In the genomic region with DNA sequence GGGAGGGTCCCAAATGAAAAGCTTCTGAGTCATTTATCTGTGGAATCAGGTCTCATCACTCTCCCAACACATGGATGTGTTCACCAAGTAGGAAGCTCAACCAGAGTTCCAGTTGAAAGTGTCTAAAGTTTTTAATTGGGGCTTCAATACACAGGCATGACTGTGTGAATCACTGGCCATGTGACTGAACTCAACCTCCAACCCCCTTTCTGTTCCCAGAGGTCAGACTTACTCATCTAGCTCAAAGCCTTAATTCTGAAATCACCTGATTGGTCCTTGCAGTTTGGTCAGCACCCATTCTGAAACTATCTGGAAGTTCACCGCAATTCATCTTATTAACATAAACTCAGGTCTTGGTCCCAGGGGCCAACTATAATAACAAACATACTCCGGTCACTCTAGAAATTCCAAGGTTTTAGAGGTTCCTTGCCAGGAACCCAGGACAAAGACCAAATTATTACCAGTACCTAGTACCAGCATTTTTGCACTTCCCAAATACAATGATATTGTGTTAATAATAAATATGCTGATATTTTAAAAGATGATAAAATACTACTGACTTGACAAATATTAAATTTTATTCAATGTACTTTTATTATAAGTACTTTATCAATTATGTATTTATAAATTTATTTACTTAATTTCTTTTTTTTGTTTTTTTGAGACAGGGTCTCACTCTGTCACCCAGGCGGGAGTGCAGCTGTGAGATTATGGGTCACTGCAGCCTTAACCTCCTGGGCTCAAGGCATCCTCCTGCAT, we compare ENCODE assay signal across 26 cellular contexts. TPM values are rescaled to one million over a fixed set of nuclear protein-coding genes. Genes with fewer than 3 reads are reported as not detected.
A peak's percentile ranks its signal among the peaks of the same experiment; 100 is the strongest.
DNase-seq lines count a peak whose midpoint lies in the region; ATAC-seq, FAIRE-seq and TF ChIP-seq lines count a peak whose summit lies in the region.
"Had no signal": no experiment of that assay in that cellular context is flagged by ENCODE, and none has a peak within 500 bp of the region (broad histone marks: within the 10 kb centered on the region; RNA-seq: fewer than 3 reads in every experiment).

No MANE protein-coding gene starts in this region.

- in situ Hi-C loops in HepG2 (cut with HindIII; ENCODE audit: extremely low pct_ligation_motif_present, low pct_unique_long_range_greater_than_20kb) = no loop called here

- H3K9me3 ChIP-seq in HepG2 (ENCODE audit: low read length) = no peaks in the 10 kb centered on the region
- H3K9me3 ChIP-seq in right lobe of liver = no peaks in the 10 kb centered on the region
- H3K9me3 ChIP-seq in RWPE2 (ENCODE audit: severe bottlenecking) = no peaks in the 10 kb centered on the region
- H3K9me3 ChIP-seq: body of pancreas, gastrocnemius medialis had no signal

- no peak overlapping the region for H3K4me3 ChIP-seq in HepG2 (replicated peaks in 1 of 3; ENCODE audit: insufficient read depth in 1 of 3, low read depth in 2 of 3, low read length in 3 of 3)
- H3K4me3 ChIP-seq in right lobe of liver = no peak overlapping the region
- H3K4me3 ChIP-seq in RWPE2 (ENCODE audit: severe bottlenecking) = no peak overlapping the region
- H3K4me3 ChIP-seq in fibroblast of mammary gland (ENCODE audit: control insufficient read depth, low read depth, low read length) = no peak overlapping the region
- H3K4me3 ChIP-seq: BLaER1 treated with 17β-estradiol and CSF1 and Interleukin-3, amounts not matched to agents 10 nM and 100 nM; body of pancreas; gastrocnemius medialis; lung had no signal

- no peak for TF ChIP-seq RAD21 in HepG2 (CRISPR knock-in tag; IDR thresholded peaks at IDR 0.05)

- H3K36me3 ChIP-seq in HepG2 (replicated peaks in 1 of 2; ENCODE audit: control insufficient read depth in 1 of 2, insufficient read depth in 2 of 2, low read length in 2 of 2) (no peaks in the 10 kb centered on the region), right lobe of liver (no peaks in the 10 kb centered on the region), RWPE2 (ENCODE audit: low read depth) (no peaks in the 10 kb centered on the region)
- H3K36me3 ChIP-seq: BLaER1 treated with 17β-estradiol and CSF1 and Interleukin-3, amounts not matched to agents 10 nM and 100 nM; gastrocnemius medialis had no signal

- CTCF ChIA-PET in HepG2 (lab: Yijun Ruan, JAX; ENCODE audit: low intra/inter-chr PET ratio, low total read pairs) = no interaction called here

- no peak overlapping the region for H3K9ac ChIP-seq in HepG2 (ENCODE audit: insufficient read depth, low read depth, low read length)
- H3K9ac ChIP-seq: BLaER1 treated with 17β-estradiol and CSF1 and Interleukin-3, amounts not matched to agents 10 nM and 100 nM had no signal

- no peak for FAIRE-seq in HepG2 (lab: Jason Lieb, UNC)
- FAIRE-seq: GM12891, keratinocyte had no signal

- 59% methylated on average over 3 of the region's 3 CpGs for WGBS in HepG2 (ENCODE audit: low lambda C conversion rate)
- whole genome bisulfite sequencing in right lobe of liver (ENCODE audit: insufficient coverage, low coverage, low lambda C conversion rate, missing lambda C conversion rate) = 90% methylated on average over 3 of the region's 3 CpGs

- no peaks in the 10 kb centered on the region for H3K9me3 Mint-ChIP-seq in stimulated activated naive CD8-positive, alpha-beta T cell treated with anti-CD3 and anti-CD28 coated beads, Interleukin-15, amount 100 ng/mL, for 72 hours
- H3K9me3 Mint-ChIP-seq: activated naive CD8-positive, alpha-beta T cell treated with anti-CD3 and anti-CD28 coated beads, Interleukin-2, amount 10 ng/mL, durations not matched to agents 7 days and 5 days had no signal

- H3K4me3 Mint-ChIP-seq in stimulated activated naive CD8-positive, alpha-beta T cell treated with anti-CD3 and anti-CD28 coated beads, Interleukin-15, amount 100 ng/mL, for 72 hours = no peak overlapping the region
- H3K4me3 Mint-ChIP-seq: activated naive CD8-positive, alpha-beta T cell treated with anti-CD3 and anti-CD28 coated beads, Interleukin-2, amount 10 ng/mL, durations not matched to agents 7 days and 5 days; H9 had no signal

- H3K4me1 ChIP-seq in HepG2 (ENCODE audit: insufficient read depth, low read length) = no peaks in the 10 kb centered on the region
- H3K4me1 ChIP-seq in right lobe of liver = no peaks in the 10 kb centered on the region
- H3K4me1 ChIP-seq in RWPE2 (ENCODE audit: insufficient read depth, poor library complexity, severe bottlenecking) = no peaks in the 10 kb centered on the region
- H3K4me1 ChIP-seq: gastrocnemius medialis had no signal

- DNase-seq in HepG2 (ENCODE audit: low spot score) = no peak
- DNase-seq in right lobe of liver = no peak
- no peak for DNase-seq in RWPE2 (ENCODE audit: low spot score)
- peak; percentile 62 for DNase-seq in fibroblast of mammary gland (ENCODE audit: low read depth)
- DNase-seq in NOMO-1 treated with DMSO at 0.1 percent for 48 hours (lab: John Stamatoyannopoulos, UW; ENCODE audit: unreplicated experiment) = no peak
- DNase-seq in stimulated activated naive CD8-positive, alpha-beta T cell treated with anti-CD3 and anti-CD28 coated beads, Interleukin-15, amount 100 ng/mL, for 72 hours = no peak
- DNase-seq: 8988T; activated CD4-positive, alpha-beta T cell treated with anti-CD3 and anti-CD28 coated beads for 48 hours; activated naive CD8-positive, alpha-beta T cell treated with anti-CD3 and anti-CD28 coated beads, Interleukin-2, amount 10 ng/mL, durations not matched to agents 7 days and 5 days; body of pancreas; cortex of kidney; gastrocnemius medialis; H9; hypothalamus; NCI-H146; NCI-H526 treated with DMSO at 0.1 percent for 48 hours; occipital lobe; retina; SIG-M5; T-helper 1 cell had no signal

- intact Hi-C loops in HepG2 (cut with micrococcal nuclease; ENCODE audit: unreplicated experiment) = no loop called here
- intact Hi-C loops in right lobe of liver (cut with DNase I) = no loop called here

- no peaks in the 10 kb centered on the region for H4K20me1 ChIP-seq in HepG2 (ENCODE audit: insufficient read depth, low read length)
- H4K20me1 ChIP-seq: BLaER1 treated with 17β-estradiol and CSF1 and Interleukin-3, amounts not matched to agents 10 nM and 100 nM had no signal

- TF ChIP-seq EP300 in HepG2 (IDR thresholded peaks at IDR 0.05; ENCODE audit: low read depth in 2 of 2, low read length in 2 of 2) = no peak
- no peak for TF ChIP-seq EP300 in HepG2 (CRISPR knock-in tag; IDR thresholded peaks at IDR 0.05; ENCODE audit: borderline replicate concordance)

- TF ChIP-seq CTCF in HepG2 (CRISPR knock-in tag; IDR thresholded peaks at IDR 0.05) (no peak), right lobe of liver (IDR thresholded peaks at IDR 0.05) (no peak), RWPE2 (IDR thresholded peaks at IDR 0.05; ENCODE audit: poor library complexity, severe bottlenecking) (no peak), fibroblast of mammary gland (conservative IDR thresholded peaks at IDR 0.05; ENCODE audit: control insufficient read depth, insufficient read depth, low read depth, low read length) (no peak)

- H3K27me3 ChIP-seq in HepG2 (ENCODE audit: control insufficient read depth in 1 of 2, insufficient read depth in 2 of 2, low read length in 2 of 2) (no peaks in the 10 kb centered on the region), right lobe of liver (no peaks in the 10 kb centered on the region), RWPE2 (ENCODE audit: insufficient read depth, poor library complexity, severe bottlenecking) (no peaks in the 10 kb centered on the region)
- H3K27me3 ChIP-seq: BLaER1 treated with 17β-estradiol and CSF1 and Interleukin-3, amounts not matched to agents 10 nM and 100 nM; body of pancreas; gastrocnemius medialis had no signal

- H3K27ac ChIP-seq in HepG2 (ENCODE audit: extremely low read length, insufficient read depth, low read length) (no peak overlapping the region), right lobe of liver (no peak overlapping the region), RWPE2 (ENCODE audit: poor library complexity, severe bottlenecking) (no peak overlapping the region)
- H3K27ac ChIP-seq: BLaER1 treated with 17β-estradiol and CSF1 and Interleukin-3, amounts not matched to agents 10 nM and 100 nM; body of pancreas; gastrocnemius medialis had no signal

- H3K4me1 Mint-ChIP-seq in stimulated activated naive CD8-positive, alpha-beta T cell treated with anti-CD3 and anti-CD28 coated beads, Interleukin-15, amount 100 ng/mL, for 72 hours = no peaks in the 10 kb centered on the region
- H3K4me1 Mint-ChIP-seq: activated naive CD8-positive, alpha-beta T cell treated with anti-CD3 and anti-CD28 coated beads, Interleukin-2, amount 10 ng/mL, durations not matched to agents 7 days and 5 days; H9 had no signal

- ATAC-seq in HepG2 (no peak), right lobe of liver (no peak), RWPE2 (ENCODE audit: low read depth) (peak; percentile 42; the same call in 1 of the 3 replicates), HG03108 (IDR thresholded peaks at IDR 0.05; ENCODE audit: unreplicated experiment) (no peak), GM18870 (IDR thresholded peaks at IDR 0.05; ENCODE audit: unreplicated experiment) (no peak)
- no peak for ATAC-seq in stimulated activated naive CD8-positive, alpha-beta T cell treated with anti-CD3 and anti-CD28 coated beads, Interleukin-15, amount 100 ng/mL, for 72 hours
- ATAC-seq: body of pancreas, gastrocnemius medialis had no signal

- TF ChIP-seq POLR2A in HepG2 (IDR thresholded peaks at IDR 0.05; ENCODE audit: insufficient read depth in 1 of 2, low read depth in 2 of 2, low read length in 2 of 2) (no peak), right lobe of liver (IDR thresholded peaks at IDR 0.05) (no peak)

- H3K4me2 ChIP-seq in HepG2 (ENCODE audit: low read depth, low read length) = no peak overlapping the region
- H3K4me2 ChIP-seq: BLaER1 treated with 17β-estradiol and CSF1 and Interleukin-3, amounts not matched to agents 10 nM and 100 nM had no signal

- no peaks in the 10 kb centered on the region for H3K79me2 ChIP-seq in HepG2 (ENCODE audit: insufficient read depth, low read length)

- no peaks in the 10 kb centered on the region for H3K27me3 Mint-ChIP-seq in stimulated activated naive CD8-positive, alpha-beta T cell treated with anti-CD3 and anti-CD28 coated beads, Interleukin-15, amount 100 ng/mL, for 72 hours

- no peak overlapping the region for H3K27ac Mint-ChIP-seq in stimulated activated naive CD8-positive, alpha-beta T cell treated with anti-CD3 and anti-CD28 coated beads, Interleukin-15, amount 100 ng/mL, for 72 hours
- H3K27ac Mint-ChIP-seq: activated naive CD8-positive, alpha-beta T cell treated with anti-CD3 and anti-CD28 coated beads, Interleukin-2, amount 10 ng/mL, durations not matched to agents 7 days and 5 days; H9 had no signal

- no peak overlapping the region for H2AFZ ChIP-seq in HepG2 (ENCODE audit: low read length)

- BruUV-seq in HepG2 (replicated peaks; lab: Mats Ljungman, UMichigan) = no TSS peak

- POLR2A ChIA-PET in HepG2 (lab: Yijun Ruan, JAX) = no interaction called here

RNA-seq across cellular contexts. Expression of gene RBM45, which starts 10.7 kb away (rescaled TPM):
- total RNA-seq in HepG2 (2016; rRNA removed; fragmentation: Illumina TruSeq; extraction: Trizol) (25.2 and 30.4 TPM in 2 replicates), right lobe of liver (1 to 10 TPM; 5.1 to 7.4 (median 5.6) TPM)
- total RNA-seq in HepG2 (2016; cell fraction: cytosol; rRNA removed; fragmentation: Illumina TruSeq; extraction: Trizol; ENCODE audit: low read depth) = 2.2 and 3.2 TPM in 2 replicates
- 23.2 and 30.4 TPM in 2 replicates for total RNA-seq in HepG2 (2016; cell fraction: insoluble cytoplasmic fraction; rRNA removed; fragmentation: Illumina TruSeq; extraction: Trizol)
- 6.4 and 7.0 TPM in 2 replicates for total RNA-seq in HepG2 (2016; cell fraction: membrane; rRNA removed; fragmentation: Illumina TruSeq; extraction: Trizol)
- 21.4 and 22.9 TPM in 2 replicates for total RNA-seq in HepG2 (2016; cell fraction: nucleus; rRNA removed; fragmentation: Illumina TruSeq; extraction: Trizol)
- polyA plus RNA-seq in HepG2 (2011; rRNA removed) = 4.2 and 5.7 TPM in 2 replicates
- polyA plus RNA-seq in HepG2 (2011; cell fraction: cytosol; rRNA removed) = 2.2 TPM in 2 replicates
- 4.0 and 4.5 TPM in 2 replicates for polyA plus RNA-seq in HepG2 (2011; cell fraction: nucleus; rRNA removed)
- polyA plus RNA-seq in HepG2 (2012) = 6.6 and 6.9 TPM in 2 replicates
- 0.85 and 1.4 TPM in 2 replicates for polyA plus RNA-seq in HepG2 (2016; cell fraction: cytosol; fragmentation: Illumina TruSeq; extraction: Trizol; ENCODE audit: low read depth)
- polyA plus RNA-seq in HepG2 (2016; cell fraction: insoluble cytoplasmic fraction; fragmentation: Illumina TruSeq; extraction: Trizol; ENCODE audit: low read depth) = 20.1 and 23.5 TPM in 2 replicates
- polyA plus RNA-seq in HepG2 (2016; cell fraction: membrane; fragmentation: Illumina TruSeq; extraction: Trizol; ENCODE audit: low read depth) = 2.9 and 3.3 TPM in 2 replicates
- 21.9 and 22.2 TPM in 2 replicates for polyA plus RNA-seq in HepG2 (2016; cell fraction: nucleus; fragmentation: Illumina TruSeq; extraction: Trizol; ENCODE audit: insufficient read depth, low read depth)
- polyA minus RNA-seq in HepG2 (2011; rRNA and poly(A)+ RNA removed; ENCODE audit: low replicate concordance) = 5.7 and 5.8 TPM in 2 replicates
- 1.6 and 2.4 TPM in 2 replicates for polyA minus RNA-seq in HepG2 (2011; cell fraction: cytosol; rRNA and poly(A)+ RNA removed)
- 13.0 and 14.2 TPM in 2 replicates for polyA minus RNA-seq in HepG2 (2011; cell fraction: nucleus; rRNA and poly(A)+ RNA removed)

RNA-seq across cellular contexts. Expression of gene PDE11A, which starts 28.9 kb away (rescaled TPM):
- total RNA-seq in HepG2 (2016; rRNA removed; fragmentation: Illumina TruSeq; extraction: Trizol) = 1.2 and 1.4 TPM in 2 replicates
- 0.79 and 1.2 TPM in 2 replicates for total RNA-seq in HepG2 (2016; cell fraction: cytosol; rRNA removed; fragmentation: Illumina TruSeq; extraction: Trizol; ENCODE audit: low read depth)
- total RNA-seq in HepG2 (2016; cell fraction: insoluble cytoplasmic fraction; rRNA removed; fragmentation: Illumina TruSeq; extraction: Trizol) = 1.1 and 1.2 TPM in 2 replicates
- 0.38 and 0.56 TPM in 2 replicates for total RNA-seq in HepG2 (2016; cell fraction: membrane; rRNA removed; fragmentation: Illumina TruSeq; extraction: Trizol)
- 2.1 and 2.5 TPM in 2 replicates for total RNA-seq in HepG2 (2016; cell fraction: nucleus; rRNA removed; fragmentation: Illumina TruSeq; extraction: Trizol)
- polyA plus RNA-seq in HepG2 (2011; rRNA removed) = 1.3 and 1.7 TPM in 2 replicates
- 0.95 and 0.97 TPM in 2 replicates for polyA plus RNA-seq in HepG2 (2011; cell fraction: cytosol; rRNA removed)
- polyA plus RNA-seq in HepG2 (2011; cell fraction: nucleus; rRNA removed) = 2.0 and 2.4 TPM in 2 replicates
- 0.32 and 0.47 TPM in 2 replicates for polyA plus RNA-seq in HepG2 (2012)
- polyA plus RNA-seq in HepG2 (2016; cell fraction: cytosol; fragmentation: Illumina TruSeq; extraction: Trizol; ENCODE audit: low read depth) = 0.01 and 0.05 TPM in 2 replicates
- 0.70 and 0.73 TPM in 2 replicates for polyA plus RNA-seq in HepG2 (2016; cell fraction: insoluble cytoplasmic fraction; fragmentation: Illumina TruSeq; extraction: Trizol; ENCODE audit: low read depth)
- 0.10 and 0.12 TPM in 2 replicates for polyA plus RNA-seq in HepG2 (2016; cell fraction: membrane; fragmentation: Illumina TruSeq; extraction: Trizol; ENCODE audit: low read depth)
- polyA plus RNA-seq in HepG2 (2016; cell fraction: nucleus; fragmentation: Illumina TruSeq; extraction: Trizol; ENCODE audit: insufficient read depth, low read depth) = 1.9 TPM in 2 replicates
- 0.05 and 2.9 TPM in 2 replicates for polyA minus RNA-seq in HepG2 (2011; rRNA and poly(A)+ RNA removed; ENCODE audit: low replicate concordance)
- 3.0 and 3.2 TPM in 2 replicates for polyA minus RNA-seq in HepG2 (2011; cell fraction: cytosol; rRNA and poly(A)+ RNA removed)
- 6.2 and 8.8 TPM in 2 replicates for polyA minus RNA-seq in HepG2 (2011; cell fraction: nucleus; rRNA and poly(A)+ RNA removed)
- 1 to 10 TPM; 1.2 to 9.4 (median 6.3) TPM for total RNA-seq in right lobe of liver
- total RNA-seq: activated naive CD8-positive, alpha-beta T cell treated with anti-CD3 and anti-CD28 coated beads, Interleukin-2, amount 10 ng/mL, durations not matched to agents 7 days and 5 days had no signal
